1 cellular context compared by ENCODE assay signal in genomic region chr18:23177433-23178072, GRCh38.
TF ChIP-seq lines count a peak whose summit lies in the region.

No MANE protein-coding gene starts in this region.

TF ChIP-seq in H1, 55 proteins besides CTCF, POLR2A, EP300 and RAD21:
- TF ChIP-seq HDAC2 (IDR thresholded peaks at IDR 0.05; ENCODE audit: borderline replicate concordance in 1 of 2, low read depth in 2 of 2, low read length in 2 of 2) = no peak
- no peak for TF ChIP-seq KDM1A (IDR thresholded peaks at IDR 0.05; ENCODE audit: borderline replicate concordance, low read length)
- no peak for TF ChIP-seq RXRA (IDR thresholded peaks at IDR 0.05; ENCODE audit: insufficient read depth, low read depth, low read length)
- no peak for TF ChIP-seq ATF2 (IDR thresholded peaks at IDR 0.05; ENCODE audit: low read length)
- TF ChIP-seq TAF1 (IDR thresholded peaks at IDR 0.05; ENCODE audit: low read depth, low read length) = no peak
- TF ChIP-seq SRF (IDR thresholded peaks at IDR 0.05; ENCODE audit: low read depth, low read length) = no peak
- TF ChIP-seq SIN3A (conservative IDR thresholded peaks at IDR 0.05 in 1 of 2, IDR thresholded peaks at IDR 0.05 in 1 of 2; ENCODE audit: low read depth in 1 of 2, low read length in 2 of 2) = no peak
- TF ChIP-seq YY1 (IDR thresholded peaks at IDR 0.05; ENCODE audit: low read depth, low read length) = no peak
- TF ChIP-seq SP1 (IDR thresholded peaks at IDR 0.05; ENCODE audit: low read depth, low read length) = no peak
- TF ChIP-seq, protein P1, sequence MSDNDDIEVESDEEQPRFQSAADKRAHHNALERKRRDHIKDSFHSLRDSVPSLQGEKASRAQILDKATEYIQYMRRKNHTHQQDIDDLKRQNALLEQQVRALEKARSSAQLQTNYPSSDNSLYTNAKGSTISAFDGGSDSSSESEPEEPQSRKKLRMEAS (IDR thresholded peaks at IDR 0.05) = no peak
- no peak for TF ChIP-seq EZH2 (IDR thresholded peaks at IDR 0.05; ENCODE audit: low read depth, low read length, severe bottlenecking)
- TF ChIP-seq RBBP5 (IDR thresholded peaks at IDR 0.05; ENCODE audit: borderline replicate concordance, low read depth, low read length) = no peak
- TF ChIP-seq ASH2L (IDR thresholded peaks at IDR 0.05; ENCODE audit: low read length) = no peak
- no peak for TF ChIP-seq SP2 (IDR thresholded peaks at IDR 0.05; ENCODE audit: low read length)
- TF ChIP-seq POU5F1 (IDR thresholded peaks at IDR 0.05; ENCODE audit: low read depth, low read length) = no peak
- no peak for TF ChIP-seq JUN (IDR thresholded peaks at IDR 0.05; ENCODE audit: low read depth, low read length)
- no peak for TF ChIP-seq SP4 (IDR thresholded peaks at IDR 0.05; ENCODE audit: low read length)
- no peak for TF ChIP-seq GTF2F1 (IDR thresholded peaks at IDR 0.05; ENCODE audit: borderline replicate concordance, low read depth, low read length)
